In the genomic region with DNA sequence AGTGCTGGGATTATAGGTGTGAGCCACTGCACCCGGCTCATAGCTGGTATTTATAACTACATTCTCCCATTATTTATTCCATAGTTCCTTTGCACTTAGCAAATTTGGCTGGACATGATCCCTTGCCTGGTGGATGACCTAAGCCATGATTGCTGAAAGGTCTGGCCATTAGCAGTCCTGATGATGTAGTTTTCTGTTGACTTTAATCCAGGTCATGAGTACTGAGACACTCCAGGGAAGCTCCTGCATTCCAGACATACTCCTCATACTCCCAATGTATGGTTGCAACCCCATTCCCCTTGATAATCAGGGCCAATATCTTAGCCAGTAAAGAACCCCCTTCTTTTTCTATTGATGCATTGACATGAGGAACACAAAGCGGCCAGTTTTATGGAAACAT, we compare ENCODE assay signal across 1 cellular context.
TF ChIP-seq lines count a peak whose summit lies in the region.

No MANE protein-coding gene starts in this region.

TF ChIP-seq in H1, 55 proteins besides CTCF, POLR2A, EP300 and RAD21:
- TF ChIP-seq SRF (IDR thresholded peaks at IDR 0.05; ENCODE audit: low read depth, low read length): no peak
- TF ChIP-seq CBX5 (IDR thresholded peaks at IDR 0.05; ENCODE audit: low read depth, low read length): no peak
- no peak for TF ChIP-seq NRF1 (IDR thresholded peaks at IDR 0.05; ENCODE audit: low read depth, low read length)
- TF ChIP-seq TEAD4 (IDR thresholded peaks at IDR 0.05; ENCODE audit: low read depth, low read length): peak; percentile 66; the same call in 1 of the 2 replicates
